ENCODE assay signal across 11 cellular contexts in genomic region chr11:47987781-47988180, GRCh38. TPM values are rescaled to one million over a fixed set of nuclear protein-coding genes. Genes with fewer than 3 reads are reported as not detected.
DNase-seq lines count a peak whose midpoint lies in the region; ATAC-seq and TF ChIP-seq lines count a peak whose summit lies in the region.
"Had no signal": no experiment of that assay in that cellular context is flagged by ENCODE, and none has a peak within 500 bp of the region (broad histone marks: within the 10 kb centered on the region; RNA-seq: fewer than 3 reads in every experiment).

No MANE protein-coding gene starts in this region.

- DNase-seq in stimulated activated naive CD8-positive, alpha-beta T cell treated with anti-CD3 and anti-CD28 coated beads, Interleukin-15, amount 100 ng/mL, for 72 hours: no peak
- DNase-seq in mesendoderm (no peak), HCEC 1CT (no peak), inferior parietal cortex (ENCODE audit: extremely low spot score) (no peak)
- DNase-seq: endodermal cell; SHP77; stimulated activated CD4-positive, alpha-beta T cell treated with anti-CD3 and anti-CD28 coated beads, Interleukin-1b, Interleukin-23, amount 100 ng/mL, for 48 hours had no signal

- H3K36me3 ChIP-seq in mesendoderm (ENCODE audit: control insufficient read depth, insufficient read depth, low read length): no peaks in the 10 kb centered on the region

- H3K4me3 Mint-ChIP-seq in stimulated activated naive CD8-positive, alpha-beta T cell treated with anti-CD3 and anti-CD28 coated beads, Interleukin-15, Interleukin-2, amounts not matched to agents 100 ng/mL and 50 ng/mL, for 24 hours: peak overlapping the region; percentile 23
- H3K4me3 Mint-ChIP-seq in stimulated activated naive CD8-positive, alpha-beta T cell treated with anti-CD3 and anti-CD28 coated beads, Interleukin-15, amount 100 ng/mL, for 72 hours: no peak overlapping the region
- H3K4me3 Mint-ChIP-seq: endodermal cell had no signal

- no peak overlapping the region for H3K4ac ChIP-seq in mesendoderm (ENCODE audit: low read depth, low read length)

- H2BK5ac ChIP-seq in mesendoderm (ENCODE audit: low read length): no peak overlapping the region

- no peak overlapping the region for H2BK15ac ChIP-seq in mesendoderm (replicated peaks; ENCODE audit: low read depth)

- H3K27me3 ChIP-seq in mesendoderm (ENCODE audit: insufficient read depth, low read length, poor library complexity): no peaks in the 10 kb centered on the region

- H3K36me3 Mint-ChIP-seq in stimulated activated naive CD8-positive, alpha-beta T cell treated with anti-CD3 and anti-CD28 coated beads, Interleukin-15, Interleukin-2, amounts not matched to agents 100 ng/mL and 50 ng/mL, for 24 hours (ENCODE audit: low read depth): peaks cover 27% of the 10 kb centered on the region

- no peak overlapping the region for H4K8ac ChIP-seq in mesendoderm (ENCODE audit: low read depth, low read length)

- H3K27ac ChIP-seq in VCaP: peak overlapping the region; percentile 42
- H3K27ac ChIP-seq in mesendoderm (ENCODE audit: low read depth, low read length): no peak overlapping the region

- no peaks in the 10 kb centered on the region for H3K27me3 Mint-ChIP-seq in stimulated activated naive CD8-positive, alpha-beta T cell treated with anti-CD3 and anti-CD28 coated beads, Interleukin-15, Interleukin-2, amounts not matched to agents 100 ng/mL and 50 ng/mL, for 24 hours
- no peaks in the 10 kb centered on the region for H3K27me3 Mint-ChIP-seq in stimulated activated naive CD8-positive, alpha-beta T cell treated with anti-CD3 and anti-CD28 coated beads, Interleukin-15, amount 100 ng/mL, for 72 hours

- H2AK5ac ChIP-seq in mesendoderm (ENCODE audit: low read length): no peak overlapping the region

- H3K18ac ChIP-seq in mesendoderm (ENCODE audit: low read length): peak overlapping the region; percentile 30

- H3K4me3 ChIP-seq in mesendoderm (ENCODE audit: low read length): no peak overlapping the region

- H3K23ac ChIP-seq in mesendoderm (ENCODE audit: low read length): no peak overlapping the region

- H3K9ac ChIP-seq in mesendoderm (ENCODE audit: low read length): no peak overlapping the region

- ATAC-seq in stimulated activated naive CD8-positive, alpha-beta T cell treated with anti-CD3 and anti-CD28 coated beads, Interleukin-15, amount 100 ng/mL, for 72 hours: no peak
- ATAC-seq in HG02588 (IDR thresholded peaks at IDR 0.05; ENCODE audit: unreplicated experiment) (no peak), HG03571 (IDR thresholded peaks at IDR 0.05; ENCODE audit: unreplicated experiment) (no peak)

- H3K79me2 ChIP-seq in mesendoderm (ENCODE audit: control insufficient read depth, insufficient read depth, low read length): peaks cover 18% of the 10 kb centered on the region

- H4K5ac ChIP-seq in mesendoderm (ENCODE audit: low read length): no peak overlapping the region

- peaks cover 13% of the 10 kb centered on the region for H3K4me1 ChIP-seq in mesendoderm (ENCODE audit: control insufficient read depth, low read depth, low read length)

- WGBS in mesendoderm (ENCODE audit: extremely low coverage, insufficient coverage, low lambda C conversion rate): no CpG with 5 or more reads among the region's 6 CpGs

- peaks cover 6% of the 10 kb centered on the region for H3K79me1 ChIP-seq in mesendoderm (ENCODE audit: low read length)

- TF ChIP-seq CTCF in VCaP (conservative IDR thresholded peaks at IDR 0.05): no peak

- no peaks in the 10 kb centered on the region for H3K9me3 Mint-ChIP-seq in stimulated activated naive CD8-positive, alpha-beta T cell treated with anti-CD3 and anti-CD28 coated beads, Interleukin-15, Interleukin-2, amounts not matched to agents 100 ng/mL and 50 ng/mL, for 24 hours
- H3K9me3 Mint-ChIP-seq in stimulated activated naive CD8-positive, alpha-beta T cell treated with anti-CD3 and anti-CD28 coated beads, Interleukin-15, amount 100 ng/mL, for 72 hours: no peaks in the 10 kb centered on the region
- H3K9me3 Mint-ChIP-seq: endodermal cell had no signal

- H3K27ac Mint-ChIP-seq in stimulated activated naive CD8-positive, alpha-beta T cell treated with anti-CD3 and anti-CD28 coated beads, Interleukin-15, Interleukin-2, amounts not matched to agents 100 ng/mL and 50 ng/mL, for 24 hours: peak overlapping the region; percentile 31
- no peak overlapping the region for H3K27ac Mint-ChIP-seq in stimulated activated naive CD8-positive, alpha-beta T cell treated with anti-CD3 and anti-CD28 coated beads, Interleukin-15, amount 100 ng/mL, for 72 hours
- H3K27ac Mint-ChIP-seq: endodermal cell had no signal

- H3K4me1 Mint-ChIP-seq in stimulated activated naive CD8-positive, alpha-beta T cell treated with anti-CD3 and anti-CD28 coated beads, Interleukin-15, Interleukin-2, amounts not matched to agents 100 ng/mL and 50 ng/mL, for 24 hours (ENCODE audit: low read depth): peaks cover 72% of the 10 kb centered on the region
- peaks cover 74% of the 10 kb centered on the region for H3K4me1 Mint-ChIP-seq in stimulated activated naive CD8-positive, alpha-beta T cell treated with anti-CD3 and anti-CD28 coated beads, Interleukin-15, amount 100 ng/mL, for 72 hours

- no peak overlapping the region for H2BK120ac ChIP-seq in mesendoderm (ENCODE audit: low read depth, low read length)

- no peak overlapping the region for H3K56ac ChIP-seq in mesendoderm (ENCODE audit: low read length)

- H3K4me2 ChIP-seq in mesendoderm (ENCODE audit: low read length): no peak overlapping the region

RNA-seq across cellular contexts. Expression of gene PTPRJ, which starts 7.4 kb away (rescaled TPM):
- 8.7 TPM for polyA plus RNA-seq in mesendoderm (2013, experiment 1 of 2)
- 8.4 TPM for polyA plus RNA-seq in mesendoderm (2013, experiment 2 of 2)
